Comparison of ENCODE assay signal across 1 cellular context in the genomic region with DNA sequence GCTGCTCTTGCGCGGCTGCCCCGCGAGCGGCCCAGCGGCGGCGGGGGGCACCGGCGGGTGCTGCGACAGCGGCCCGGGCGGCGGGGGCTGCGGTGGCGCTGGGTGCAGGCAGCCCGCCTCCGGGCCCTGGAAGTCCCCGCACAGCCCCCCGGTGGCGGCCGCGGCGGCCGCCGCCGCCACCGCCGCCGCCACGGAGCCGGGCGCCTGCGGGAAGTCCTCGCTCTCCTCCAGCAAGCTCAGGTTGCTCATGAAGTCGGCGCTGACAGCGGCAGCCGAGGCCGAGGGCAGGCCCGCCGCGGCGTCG.
TF ChIP-seq lines count a peak whose summit lies in the region.

No MANE protein-coding gene starts in this region.

TF ChIP-seq in K562, 482 proteins besides CTCF, POLR2A, EP300 and RAD21 (continued from another document):
- TF ChIP-seq, protein P1, sequence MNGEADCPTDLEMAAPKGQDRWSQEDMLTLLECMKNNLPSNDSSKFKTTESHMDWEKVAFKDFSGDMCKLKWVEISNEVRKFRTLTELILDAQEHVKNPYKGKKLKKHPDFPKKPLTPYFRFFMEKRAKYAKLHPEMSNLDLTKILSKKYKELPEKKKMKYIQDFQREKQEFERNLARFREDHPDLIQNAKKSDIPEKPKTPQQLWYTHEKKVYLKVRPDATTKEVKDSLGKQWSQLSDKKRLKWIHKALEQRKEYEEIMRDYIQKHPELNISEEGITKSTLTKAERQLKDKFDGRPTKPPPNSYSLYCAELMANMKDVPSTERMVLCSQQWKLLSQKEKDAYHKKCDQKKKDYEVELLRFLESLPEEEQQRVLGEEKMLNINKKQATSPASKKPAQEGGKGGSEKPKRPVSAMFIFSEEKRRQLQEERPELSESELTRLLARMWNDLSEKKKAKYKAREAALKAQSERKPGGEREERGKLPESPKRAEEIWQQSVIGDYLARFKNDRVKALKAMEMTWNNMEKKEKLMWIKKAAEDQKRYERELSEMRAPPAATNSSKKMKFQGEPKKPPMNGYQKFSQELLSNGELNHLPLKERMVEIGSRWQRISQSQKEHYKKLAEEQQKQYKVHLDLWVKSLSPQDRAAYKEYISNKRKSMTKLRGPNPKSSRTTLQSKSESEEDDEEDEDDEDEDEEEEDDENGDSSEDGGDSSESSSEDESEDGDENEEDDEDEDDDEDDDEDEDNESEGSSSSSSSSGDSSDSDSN (IDR thresholded peaks at IDR 0.05; ENCODE audit: borderline replicate concordance in 1 of 2, low read depth in 2 of 2, low read length in 2 of 2): peak in 1 of 2 experiments; percentile 6; a peak in 1 of 4 replicates
- TF ChIP-seq EZH2 (IDR thresholded peaks at IDR 0.05; ENCODE audit: borderline replicate concordance, low read depth, low read length): no peak
- TF ChIP-seq CHD1 (IDR thresholded peaks at IDR 0.05; ENCODE audit: low read length): peak; percentile 12
- TF ChIP-seq NFIC (IDR thresholded peaks at IDR 0.05): no peak
